17 cellular contexts compared by ENCODE assay signal in the genomic region with DNA sequence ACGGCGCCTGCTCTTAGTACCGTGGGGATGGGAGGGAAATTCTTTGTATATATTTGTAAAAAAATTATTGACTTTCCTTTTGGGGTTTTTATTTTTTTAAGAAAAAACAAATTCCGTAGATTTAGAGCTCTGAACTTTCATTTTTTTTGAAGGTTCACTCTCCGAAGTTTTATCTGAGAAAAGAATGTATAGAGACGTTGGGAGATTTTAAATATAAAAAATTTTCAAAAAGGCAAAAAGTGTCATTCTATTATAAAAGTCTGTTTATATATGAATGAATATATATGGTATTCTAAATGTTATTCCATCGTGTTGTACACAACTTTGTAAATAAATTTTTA. TPM values are rescaled to one million over a fixed set of nuclear protein-coding genes. Genes with fewer than 3 reads are reported as not detected.
A peak's percentile ranks its signal among the peaks of the same experiment; 100 is the strongest.
DNase-seq lines count a peak whose midpoint lies in the region; ATAC-seq and TF ChIP-seq lines count a peak whose summit lies in the region.
"Had no signal": no experiment of that assay in that cellular context is flagged by ENCODE, and none has a peak within 500 bp of the region (broad histone marks: within the 10 kb centered on the region; RNA-seq: fewer than 3 reads in every experiment).

No MANE protein-coding gene starts in this region.

- H3K9ac ChIP-seq in SK-N-MC (ENCODE audit: insufficient read length) = no peak overlapping the region

- H3K27ac ChIP-seq in SK-N-MC (no peak overlapping the region), esophagus squamous epithelium (no peak overlapping the region)
- no peak overlapping the region for H3K27ac ChIP-seq in effector memory CD4-positive, alpha-beta T cell (ENCODE audit: insufficient read depth, low read length, poor library complexity, severe bottlenecking)
- H3K27ac ChIP-seq: skin epidermis, tibial artery had no signal

- no peak for TF ChIP-seq CTCF in esophagus squamous epithelium (IDR thresholded peaks at IDR 0.05)
- TF ChIP-seq CTCF in progenitor cell of endocrine pancreas (IDR thresholded peaks at IDR 0.05; ENCODE audit: unreplicated experiment) = no peak

- H3K4me3 Mint-ChIP-seq in activated CD4-positive, alpha-beta T cell treated with anti-CD3 and anti-CD28 coated beads for 36 hours = peak overlapping the region; percentile 59
- peak overlapping the region; percentile 64 for H3K4me3 Mint-ChIP-seq in progenitor cell of endocrine pancreas (ENCODE audit: low read depth)

- H3K9me3 ChIP-seq in SK-N-MC (ENCODE audit: low read depth, low read length) (no peaks in the 10 kb centered on the region), esophagus squamous epithelium (peaks cover 0 to 4% (median 0%) of the 10 kb centered on the region in 3 donors)
- peaks cover 7% of the 10 kb centered on the region for H3K9me3 ChIP-seq in effector memory CD4-positive, alpha-beta T cell (ENCODE audit: control insufficient read depth, low read length)
- H3K9me3 ChIP-seq: tibial artery had no signal

- no peak for ATAC-seq in activated CD4-positive, alpha-beta T cell treated with anti-CD3 and anti-CD28 coated beads for 36 hours

- H3K9me3 Mint-ChIP-seq in activated CD4-positive, alpha-beta T cell treated with anti-CD3 and anti-CD28 coated beads for 36 hours (ENCODE audit: low read depth) = no peaks in the 10 kb centered on the region
- no peaks in the 10 kb centered on the region for H3K9me3 Mint-ChIP-seq in progenitor cell of endocrine pancreas (ENCODE audit: low read depth)

- POLR2A ChIA-PET in activated CD4-positive, alpha-beta T cell treated with anti-CD3 and anti-CD28 coated beads for 36 hours (lab: Charles Lee) = no interaction called here

- H3K4me1 ChIP-seq in esophagus squamous epithelium = peaks cover 20 to 70% (median 29%) of the 10 kb centered on the region in 3 donors
- H3K4me1 ChIP-seq in effector memory CD4-positive, alpha-beta T cell (ENCODE audit: control insufficient read depth, insufficient read depth, low read length, poor library complexity, severe bottlenecking) = peaks cover 25% of the 10 kb centered on the region

- H3K27me3 Mint-ChIP-seq in activated CD4-positive, alpha-beta T cell treated with anti-CD3 and anti-CD28 coated beads for 36 hours = peaks cover 68% of the 10 kb centered on the region
- H3K27me3 Mint-ChIP-seq in progenitor cell of endocrine pancreas = peaks cover 82% of the 10 kb centered on the region

- no peaks in the 10 kb centered on the region for H3K36me3 ChIP-seq in SK-N-MC (ENCODE audit: insufficient read depth, low read length)
- no peaks in the 10 kb centered on the region for H3K36me3 ChIP-seq in esophagus squamous epithelium
- no peaks in the 10 kb centered on the region for H3K36me3 ChIP-seq in effector memory CD4-positive, alpha-beta T cell (ENCODE audit: control insufficient read depth, insufficient read depth, low read length)
- H3K36me3 ChIP-seq: tibial artery had no signal

- CTCF ChIA-PET in activated CD4-positive, alpha-beta T cell treated with anti-CD3 and anti-CD28 coated beads for 36 hours (lab: Charles Lee) = no interaction called here

- peaks cover 38% of the 10 kb centered on the region for H3K4me1 Mint-ChIP-seq in activated CD4-positive, alpha-beta T cell treated with anti-CD3 and anti-CD28 coated beads for 36 hours
- peaks cover 9% of the 10 kb centered on the region for H3K4me1 Mint-ChIP-seq in progenitor cell of endocrine pancreas (ENCODE audit: low read depth)

- peaks cover 26 to 100% (median 73%) of the 10 kb centered on the region in 4 donors for H3K27me3 ChIP-seq in esophagus squamous epithelium
- peaks cover 89% of the 10 kb centered on the region for H3K27me3 ChIP-seq in effector memory CD4-positive, alpha-beta T cell (replicated peaks; ENCODE audit: control insufficient read depth, insufficient read depth, low read length, poor library complexity, severe bottlenecking)

- intact Hi-C loops in activated CD4-positive, alpha-beta T cell treated with anti-CD3 and anti-CD28 coated beads for 36 hours (cut with DNase I, micrococcal nuclease) = loop anchor here (5.0 to 10.0 kb wide), 4 partner anchors 120 to 920 kb away; partner anchors contain the start of genes EFCAB7 (in 1 of the 2), ITGB3BP (in 1 of the 2) and USP1 (in 1 of the 2)
- intact Hi-C loops in esophagus squamous epithelium (cut with DNase I) = no loop called here

- no peak for DNase-seq in activated CD4-positive, alpha-beta T cell treated with anti-CD3 and anti-CD28 coated beads for 36 hours
- no peak for DNase-seq in activated CD4-positive, alpha-beta T cell treated with anti-CD3 and anti-CD28 coated beads, Interleukin-2, amount 50 U/mL, for 4 hours
- DNase-seq in SK-N-MC (ENCODE audit: low read depth, low spot score) (no peak), esophagus squamous epithelium (lab: John Stamatoyannopoulos, UW) (no peak), progenitor cell of endocrine pancreas (ENCODE audit: low spot score, unreplicated experiment) (no peak), occipital lobe (lab: John Stamatoyannopoulos, UW) (no peak), putamen (ENCODE audit: low spot score) (no peak)
- no peak for DNase-seq in effector memory CD4-positive, alpha-beta T cell
- DNase-seq: activated effector memory CD4-positive, alpha-beta T cell treated with Interleukin-2 at 50 U/mL for 16 hours; DMS153; Karpas-422; NCI-H2081 treated with DMSO at 0.1 percent for 48 hours; SHP77 treated with DMSO at 0.1 percent for 48 hours; tibial artery had no signal

- peaks cover 6% of the 10 kb centered on the region for H3K36me3 Mint-ChIP-seq in activated CD4-positive, alpha-beta T cell treated with anti-CD3 and anti-CD28 coated beads for 36 hours (ENCODE audit: low read depth)
- no peaks in the 10 kb centered on the region for H3K36me3 Mint-ChIP-seq in progenitor cell of endocrine pancreas (ENCODE audit: insufficient read depth)

- H3K4me3 ChIP-seq in SK-N-MC (peak overlapping the region; percentile 92; the same call in 1 of the 2 replicates), esophagus squamous epithelium (peak overlapping the region in 3 of 4 donors; percentile 50 to 64 (median 60))
- no peak overlapping the region for H3K4me3 ChIP-seq in effector memory CD4-positive, alpha-beta T cell (ENCODE audit: insufficient read depth, low read depth, low read length, poor library complexity, severe bottlenecking)

- no peak overlapping the region for H3K27ac Mint-ChIP-seq in activated CD4-positive, alpha-beta T cell treated with anti-CD3 and anti-CD28 coated beads for 36 hours
- peak overlapping the region; percentile 75 for H3K27ac Mint-ChIP-seq in progenitor cell of endocrine pancreas

- WGBS in esophagus squamous epithelium, 2 donors = 18 to 22% methylated on average over 7 of the region's 7 CpGs

- no peak for TF ChIP-seq POLR2A in esophagus squamous epithelium (IDR thresholded peaks at IDR 0.05)

RNA-seq across cellular contexts. Expression of gene FOXD3, which starts 2.4 kb away (rescaled TPM):
- total RNA-seq in activated CD4-positive, alpha-beta T cell treated with anti-CD3 and anti-CD28 coated beads for 36 hours = not detected
- total RNA-seq in esophagus squamous epithelium (under 1 TPM in 1 of 4 donors, not detected in 3; 0.76 TPM), progenitor cell of endocrine pancreas (not detected in 2 replicates), occipital lobe (not detected)
- total RNA-seq: chondrocyte, kidney epithelial cell had no signal

RNA-seq across cellular contexts. Expression of gene ALG6, which starts 42.7 kb away (rescaled TPM):
- 10 to 100 TPM; 16.2 to 16.3 TPM for total RNA-seq in activated CD4-positive, alpha-beta T cell treated with anti-CD3 and anti-CD28 coated beads for 36 hours
- total RNA-seq in esophagus squamous epithelium (10 to 100 TPM in 3 of 4 donors, 1 to 10 TPM in 1; 6.8 to 16.5 (median 13.0) TPM), progenitor cell of endocrine pancreas (22.6 and 24.2 TPM in 2 replicates), occipital lobe (73.3 TPM)
